1 cellular context compared by ENCODE assay signal in the genomic region with DNA sequence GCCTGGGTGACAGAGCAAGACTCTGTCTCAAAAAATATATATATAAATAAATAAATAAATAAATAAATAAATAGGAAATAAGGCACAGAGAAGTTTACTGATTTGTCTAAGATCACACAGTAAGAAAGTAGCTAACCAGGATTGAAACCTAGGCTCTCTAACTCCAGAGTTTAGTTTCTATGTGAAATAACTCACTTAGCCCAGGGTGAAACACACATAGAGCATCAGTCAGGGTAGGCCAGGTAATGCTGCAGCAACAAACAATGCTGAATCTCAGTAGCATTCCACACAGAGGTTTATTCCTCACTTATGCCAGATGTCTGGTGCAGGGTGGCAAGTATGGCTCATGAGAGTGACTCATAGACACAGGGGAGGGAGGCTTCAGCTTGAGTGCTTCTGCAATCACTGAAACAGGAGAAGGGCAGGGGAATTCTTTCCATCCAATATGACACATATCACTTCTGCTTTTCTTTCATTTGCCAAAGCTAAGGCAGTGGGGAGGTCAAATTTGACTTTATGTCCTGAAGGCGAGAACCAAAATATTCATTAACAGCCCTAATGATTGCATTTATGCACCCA.
A peak's percentile ranks its signal among the peaks of the same experiment; 100 is the strongest.
TF ChIP-seq lines count a peak whose summit lies in the region.

No MANE protein-coding gene starts in this region.

TF ChIP-seq in HEK293, 187 proteins besides CTCF, POLR2A, EP300 and RAD21 (continued from another document and continues in another):
- TF ChIP-seq, protein P1, sequence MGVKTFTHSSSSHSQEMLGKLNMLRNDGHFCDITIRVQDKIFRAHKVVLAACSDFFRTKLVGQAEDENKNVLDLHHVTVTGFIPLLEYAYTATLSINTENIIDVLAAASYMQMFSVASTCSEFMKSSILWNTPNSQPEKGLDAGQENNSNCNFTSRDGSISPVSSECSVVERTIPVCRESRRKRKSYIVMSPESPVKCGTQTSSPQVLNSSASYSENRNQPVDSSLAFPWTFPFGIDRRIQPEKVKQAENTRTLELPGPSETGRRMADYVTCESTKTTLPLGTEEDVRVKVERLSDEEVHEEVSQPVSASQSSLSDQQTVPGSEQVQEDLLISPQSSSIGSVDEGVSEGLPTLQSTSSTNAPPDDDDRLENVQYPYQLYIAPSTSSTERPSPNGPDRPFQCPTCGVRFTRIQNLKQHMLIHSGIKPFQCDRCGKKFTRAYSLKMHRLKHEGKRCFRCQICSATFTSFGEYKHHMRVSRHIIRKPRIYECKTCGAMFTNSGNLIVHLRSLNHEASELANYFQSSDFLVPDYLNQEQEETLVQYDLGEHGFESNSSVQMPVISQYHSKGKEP (tag by site-specific recombination; IDR thresholded peaks at IDR 0.05): 0 out of 2 replicates have a peak, but pooled peaks have one; percentile 3
- no peak for TF ChIP-seq ZNF248 (tag by site-specific recombination; IDR thresholded peaks at IDR 0.05)
- no peak for TF ChIP-seq ZNF311 (tag by site-specific recombination; IDR thresholded peaks at IDR 0.05; ENCODE audit: borderline replicate concordance)
- TF ChIP-seq, protein P2, sequence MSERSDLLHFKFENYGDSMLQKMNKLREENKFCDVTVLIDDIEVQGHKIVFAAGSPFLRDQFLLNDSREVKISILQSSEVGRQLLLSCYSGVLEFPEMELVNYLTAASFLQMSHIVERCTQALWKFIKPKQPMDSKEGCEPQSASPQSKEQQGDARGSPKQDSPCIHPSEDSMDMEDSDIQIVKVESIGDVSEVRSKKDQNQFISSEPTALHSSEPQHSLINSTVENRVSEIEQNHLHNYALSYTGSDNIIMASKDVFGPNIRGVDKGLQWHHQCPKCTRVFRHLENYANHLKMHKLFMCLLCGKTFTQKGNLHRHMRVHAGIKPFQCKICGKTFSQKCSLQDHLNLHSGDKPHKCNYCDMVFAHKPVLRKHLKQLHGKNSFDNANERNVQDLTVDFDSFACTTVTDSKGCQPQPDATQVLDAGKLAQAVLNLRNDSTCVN (tag by site-specific recombination; optimal IDR thresholded peaks at IDR 0.05): no peak
- TF ChIP-seq GFI1B (tag by site-specific recombination; IDR thresholded peaks at IDR 0.05): peak; percentile 73; the same call in 1 of the 2 replicates
- peak; percentile 45; the same call in 1 of the 2 replicates for TF ChIP-seq KLF8 (tag by site-specific recombination; IDR thresholded peaks at IDR 0.05)
- no peak for TF ChIP-seq ZNF624 (tag by site-specific recombination; IDR thresholded peaks at IDR 0.05)
- peak; percentile 80 for TF ChIP-seq ZNF555 (tag by site-specific recombination; conservative IDR thresholded peaks at IDR 0.05)
- TF ChIP-seq ZNF211 (tag by site-specific recombination; IDR thresholded peaks at IDR 0.05; ENCODE audit: low read depth): no peak
- TF ChIP-seq ZNF660 (tag by site-specific recombination; IDR thresholded peaks at IDR 0.05): peak; percentile 45
- no peak for TF ChIP-seq ZNF121 (tag by site-specific recombination; IDR thresholded peaks at IDR 0.05)
- TF ChIP-seq, protein P3, sequence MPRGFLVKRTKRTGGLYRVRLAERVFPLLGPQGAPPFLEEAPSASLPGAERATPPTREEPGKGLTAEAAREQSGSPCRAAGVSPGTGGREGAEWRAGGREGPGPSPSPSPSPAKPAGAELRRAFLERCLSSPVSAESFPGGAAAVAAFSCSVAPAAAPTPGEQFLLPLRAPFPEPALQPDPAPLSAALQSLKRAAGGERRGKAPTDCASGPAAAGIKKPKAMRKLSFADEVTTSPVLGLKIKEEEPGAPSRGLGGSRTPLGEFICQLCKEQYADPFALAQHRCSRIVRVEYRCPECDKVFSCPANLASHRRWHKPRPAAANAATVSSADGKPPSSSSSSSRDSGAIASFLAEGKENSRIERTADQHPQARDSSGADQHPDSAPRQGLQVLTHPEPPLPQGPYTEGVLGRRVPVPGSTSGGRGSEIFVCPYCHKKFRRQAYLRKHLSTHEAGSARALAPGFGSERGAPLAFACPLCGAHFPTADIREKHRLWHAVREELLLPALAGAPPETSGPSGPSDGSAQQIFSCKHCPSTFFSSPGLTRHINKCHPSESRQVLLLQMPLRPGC (tag by site-specific recombination; IDR thresholded peaks at IDR 0.05): peak; percentile 65; the same call in 1 of the 2 replicates
- no peak for TF ChIP-seq ZNF202 (tag by site-specific recombination; IDR thresholded peaks at IDR 0.05; ENCODE audit: borderline replicate concordance)
- TF ChIP-seq ZNF404 (tag by site-specific recombination; IDR thresholded peaks at IDR 0.05): 0 out of 2 replicates have a peak, but pooled peaks have one; percentile 55
- TF ChIP-seq ZNF677 (tag by site-specific recombination; IDR thresholded peaks at IDR 0.05): no peak
- 0 out of 2 replicates have a peak, but pooled peaks have one; percentile 32 for TF ChIP-seq ZSCAN23 (tag by site-specific recombination; IDR thresholded peaks at IDR 0.05)
- no peak for TF ChIP-seq ZBTB48 (tag by site-specific recombination; IDR thresholded peaks at IDR 0.05)
- no peak for TF ChIP-seq ZNF391 (tag by site-specific recombination; IDR thresholded peaks at IDR 0.05; ENCODE audit: borderline replicate concordance, low read depth)
- TF ChIP-seq, protein P4, sequence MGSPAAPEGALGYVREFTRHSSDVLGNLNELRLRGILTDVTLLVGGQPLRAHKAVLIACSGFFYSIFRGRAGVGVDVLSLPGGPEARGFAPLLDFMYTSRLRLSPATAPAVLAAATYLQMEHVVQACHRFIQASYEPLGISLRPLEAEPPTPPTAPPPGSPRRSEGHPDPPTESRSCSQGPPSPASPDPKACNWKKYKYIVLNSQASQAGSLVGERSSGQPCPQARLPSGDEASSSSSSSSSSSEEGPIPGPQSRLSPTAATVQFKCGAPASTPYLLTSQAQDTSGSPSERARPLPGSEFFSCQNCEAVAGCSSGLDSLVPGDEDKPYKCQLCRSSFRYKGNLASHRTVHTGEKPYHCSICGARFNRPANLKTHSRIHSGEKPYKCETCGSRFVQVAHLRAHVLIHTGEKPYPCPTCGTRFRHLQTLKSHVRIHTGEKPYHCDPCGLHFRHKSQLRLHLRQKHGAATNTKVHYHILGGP (tag by site-specific recombination; IDR thresholded peaks at IDR 0.05): no peak
- peak; percentile 58 for TF ChIP-seq ZNF791 (tag by site-specific recombination; IDR thresholded peaks at IDR 0.05)
- TF ChIP-seq ZNF558 (tag by site-specific recombination; IDR thresholded peaks at IDR 0.05): peak; percentile 52; the same call in 1 of the 2 replicates
- TF ChIP-seq, protein P5, sequence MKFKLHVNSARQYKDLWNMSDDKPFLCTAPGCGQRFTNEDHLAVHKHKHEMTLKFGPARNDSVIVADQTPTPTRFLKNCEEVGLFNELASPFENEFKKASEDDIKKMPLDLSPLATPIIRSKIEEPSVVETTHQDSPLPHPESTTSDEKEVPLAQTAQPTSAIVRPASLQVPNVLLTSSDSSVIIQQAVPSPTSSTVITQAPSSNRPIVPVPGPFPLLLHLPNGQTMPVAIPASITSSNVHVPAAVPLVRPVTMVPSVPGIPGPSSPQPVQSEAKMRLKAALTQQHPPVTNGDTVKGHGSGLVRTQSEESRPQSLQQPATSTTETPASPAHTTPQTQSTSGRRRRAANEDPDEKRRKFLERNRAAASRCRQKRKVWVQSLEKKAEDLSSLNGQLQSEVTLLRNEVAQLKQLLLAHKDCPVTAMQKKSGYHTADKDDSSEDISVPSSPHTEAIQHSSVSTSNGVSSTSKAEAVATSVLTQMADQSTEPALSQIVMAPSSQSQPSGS (tag by site-specific recombination; IDR thresholded peaks at IDR 0.05; ENCODE audit: low read depth): no peak
- peak; percentile 86; the same call in 1 of the 2 replicates for TF ChIP-seq ZNF292 (tag by site-specific recombination; IDR thresholded peaks at IDR 0.05; ENCODE audit: borderline replicate concordance, low read depth)
- peak; percentile 66; the same call in 1 of the 2 replicates for TF ChIP-seq ZNF514 (tag by site-specific recombination; IDR thresholded peaks at IDR 0.05)
- TF ChIP-seq, protein P6, sequence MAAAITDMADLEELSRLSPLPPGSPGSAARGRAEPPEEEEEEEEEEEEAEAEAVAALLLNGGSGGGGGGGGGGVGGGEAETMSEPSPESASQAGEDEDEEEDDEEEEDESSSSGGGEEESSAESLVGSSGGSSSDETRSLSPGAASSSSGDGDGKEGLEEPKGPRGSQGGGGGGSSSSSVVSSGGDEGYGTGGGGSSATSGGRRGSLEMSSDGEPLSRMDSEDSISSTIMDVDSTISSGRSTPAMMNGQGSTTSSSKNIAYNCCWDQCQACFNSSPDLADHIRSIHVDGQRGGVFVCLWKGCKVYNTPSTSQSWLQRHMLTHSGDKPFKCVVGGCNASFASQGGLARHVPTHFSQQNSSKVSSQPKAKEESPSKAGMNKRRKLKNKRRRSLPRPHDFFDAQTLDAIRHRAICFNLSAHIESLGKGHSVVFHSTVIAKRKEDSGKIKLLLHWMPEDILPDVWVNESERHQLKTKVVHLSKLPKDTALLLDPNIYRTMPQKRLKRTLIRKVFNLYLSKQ (tag by site-specific recombination; IDR thresholded peaks at IDR 0.05; ENCODE audit: borderline replicate concordance): 0 out of 2 replicates have a peak, but pooled peaks have one; percentile 62
- TF ChIP-seq ZNF394 (tag by site-specific recombination; IDR thresholded peaks at IDR 0.05; ENCODE audit: borderline replicate concordance): peak; percentile 92; the same call in 1 of the 2 replicates
- TF ChIP-seq, protein P7, sequence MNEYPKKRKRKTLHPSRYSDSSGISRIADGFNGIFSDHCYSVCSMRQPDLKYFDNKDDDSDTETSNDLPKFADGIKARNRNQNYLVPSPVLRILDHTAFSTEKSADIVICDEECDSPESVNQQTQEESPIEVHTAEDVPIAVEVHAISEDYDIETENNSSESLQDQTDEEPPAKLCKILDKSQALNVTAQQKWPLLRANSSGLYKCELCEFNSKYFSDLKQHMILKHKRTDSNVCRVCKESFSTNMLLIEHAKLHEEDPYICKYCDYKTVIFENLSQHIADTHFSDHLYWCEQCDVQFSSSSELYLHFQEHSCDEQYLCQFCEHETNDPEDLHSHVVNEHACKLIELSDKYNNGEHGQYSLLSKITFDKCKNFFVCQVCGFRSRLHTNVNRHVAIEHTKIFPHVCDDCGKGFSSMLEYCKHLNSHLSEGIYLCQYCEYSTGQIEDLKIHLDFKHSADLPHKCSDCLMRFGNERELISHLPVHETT (tag by site-specific recombination; IDR thresholded peaks at IDR 0.05): no peak
- no peak for TF ChIP-seq ZNF707 (tag by site-specific recombination; IDR thresholded peaks at IDR 0.05)
- TF ChIP-seq ZFP69B (tag by site-specific recombination; IDR thresholded peaks at IDR 0.05): no peak
- peak; percentile 91 for TF ChIP-seq TRIM28 (IDR thresholded peaks at IDR 0.05; ENCODE audit: borderline replicate concordance, low read length)
- TF ChIP-seq ZNF629 (tag by site-specific recombination; IDR thresholded peaks at IDR 0.05): peak; percentile 63
- TF ChIP-seq SP3 (tag by site-specific recombination; IDR thresholded peaks at IDR 0.05): no peak
- TF ChIP-seq, protein P8, sequence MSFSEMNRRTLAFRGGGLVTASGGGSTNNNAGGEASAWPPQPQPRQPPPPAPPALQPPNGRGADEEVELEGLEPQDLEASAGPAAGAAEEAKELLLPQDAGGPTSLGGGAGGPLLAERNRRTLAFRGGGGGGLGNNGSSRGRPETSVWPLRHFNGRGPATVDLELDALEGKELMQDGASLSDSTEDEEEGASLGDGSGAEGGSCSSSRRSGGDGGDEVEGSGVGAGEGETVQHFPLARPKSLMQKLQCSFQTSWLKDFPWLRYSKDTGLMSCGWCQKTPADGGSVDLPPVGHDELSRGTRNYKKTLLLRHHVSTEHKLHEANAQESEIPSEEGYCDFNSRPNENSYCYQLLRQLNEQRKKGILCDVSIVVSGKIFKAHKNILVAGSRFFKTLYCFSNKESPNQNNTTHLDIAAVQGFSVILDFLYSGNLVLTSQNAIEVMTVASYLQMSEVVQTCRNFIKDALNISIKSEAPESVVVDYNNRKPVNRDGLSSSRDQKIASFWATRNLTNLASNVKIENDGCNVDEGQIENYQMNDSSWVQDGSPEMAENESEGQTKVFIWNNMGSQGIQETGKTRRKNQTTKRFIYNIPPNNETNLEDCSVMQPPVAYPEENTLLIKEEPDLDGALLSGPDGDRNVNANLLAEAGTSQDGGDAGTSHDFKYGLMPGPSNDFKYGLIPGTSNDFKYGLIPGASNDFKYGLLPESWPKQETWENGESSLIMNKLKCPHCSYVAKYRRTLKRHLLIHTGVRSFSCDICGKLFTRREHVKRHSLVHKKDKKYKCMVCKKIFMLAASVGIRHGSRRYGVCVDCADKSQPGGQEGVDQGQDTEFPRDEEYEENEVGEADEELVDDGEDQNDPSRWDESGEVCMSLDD (tag by site-specific recombination; IDR thresholded peaks at IDR 0.05): no peak
- no peak for TF ChIP-seq ZNF76 (tag by site-specific recombination; IDR thresholded peaks at IDR 0.05; ENCODE audit: borderline replicate concordance, low read depth)
- no peak for TF ChIP-seq ZNF239 (tag by site-specific recombination; IDR thresholded peaks at IDR 0.05)
- TF ChIP-seq, protein P9, sequence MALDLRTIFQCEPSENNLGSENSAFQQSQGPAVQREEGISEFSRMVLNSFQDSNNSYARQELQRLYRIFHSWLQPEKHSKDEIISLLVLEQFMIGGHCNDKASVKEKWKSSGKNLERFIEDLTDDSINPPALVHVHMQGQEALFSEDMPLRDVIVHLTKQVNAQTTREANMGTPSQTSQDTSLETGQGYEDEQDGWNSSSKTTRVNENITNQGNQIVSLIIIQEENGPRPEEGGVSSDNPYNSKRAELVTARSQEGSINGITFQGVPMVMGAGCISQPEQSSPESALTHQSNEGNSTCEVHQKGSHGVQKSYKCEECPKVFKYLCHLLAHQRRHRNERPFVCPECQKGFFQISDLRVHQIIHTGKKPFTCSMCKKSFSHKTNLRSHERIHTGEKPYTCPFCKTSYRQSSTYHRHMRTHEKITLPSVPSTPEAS (tag by site-specific recombination; IDR thresholded peaks at IDR 0.05): no peak
- TF ChIP-seq ZBTB17 (tag by site-specific recombination; IDR thresholded peaks at IDR 0.05): no peak; the same call in 1 of the 2 replicates
- peak; percentile 55 for TF ChIP-seq ZBTB8A (tag by site-specific recombination; IDR thresholded peaks at IDR 0.05)
